20 cellular contexts compared by ENCODE assay signal in genomic region chr5:180441577-180441976, GRCh38. TPM values are rescaled to one million over a fixed set of nuclear protein-coding genes. Genes with fewer than 3 reads are reported as not detected.
DNase-seq lines count a peak whose midpoint lies in the region; FAIRE-seq and TF ChIP-seq lines count a peak whose summit lies in the region.
"Had no signal": no experiment of that assay in that cellular context is flagged by ENCODE, and none has a peak within 500 bp of the region (broad histone marks: within the 10 kb centered on the region; RNA-seq: fewer than 3 reads in every experiment).

No MANE protein-coding gene starts in this region.

- H3K27me3 ChIP-seq in bronchial epithelial cell (ENCODE audit: control insufficient read depth, insufficient read depth, low read length) (no peaks in the 10 kb centered on the region), thyroid gland (no peaks in the 10 kb centered on the region)

- TF ChIP-seq CTCF in bronchial epithelial cell (IDR thresholded peaks at IDR 0.05; ENCODE audit: insufficient read depth, low read length, severe bottlenecking) (no peak), thyroid gland (IDR thresholded peaks at IDR 0.05) (no peak)

- no peaks in the 10 kb centered on the region for H3K9me3 ChIP-seq in thyroid gland

- no peak for TF ChIP-seq POLR2A in thyroid gland (IDR thresholded peaks at IDR 0.05)

- no peak for FAIRE-seq in bronchial epithelial cell (lab: Jason Lieb, UNC)
- FAIRE-seq: GM19239 had no signal

- H3K27ac ChIP-seq in thyroid gland = no peak overlapping the region
- H3K27ac ChIP-seq: C4-2B, heart right ventricle had no signal

- H3K4me1 ChIP-seq in thyroid gland = peaks cover 0 to 8% of the 10 kb centered on the region in 2 donors
- H3K4me1 ChIP-seq: heart right ventricle had no signal

- intact Hi-C loops in thyroid gland (cut with DNase I) = no loop called here

- H3K4me3 ChIP-seq in bronchial epithelial cell (ENCODE audit: low read depth, low read length) = no peak overlapping the region
- H3K4me3 ChIP-seq in thyroid gland (replicated peaks in 1 of 3) = no peak overlapping the region
- H3K4me3 ChIP-seq: heart right ventricle had no signal

- 24 to 41% methylated on average over 14 of the region's 14 CpGs for WGBS in thyroid gland, 2 donors

- DNase-seq in LoVo (ENCODE audit: low spot score) (peak; percentile 44), bronchial epithelial cell (ENCODE audit: low read depth) (peak; percentile 52), left kidney (ENCODE audit: low read depth, low spot score) (peak; percentile 33), thyroid gland (peak; percentile 77), OCI-M1 (lab: John Stamatoyannopoulos, UW) (no peak), hippocampal formation (lab: John Stamatoyannopoulos, UW) (no peak), NCI-H2081 treated with DMSO at 0.1 percent for 48 hours (lab: John Stamatoyannopoulos, UW) (no peak)
- DNase-seq: activated CD4-positive, alpha-beta T cell treated with anti-CD3 and anti-CD28 coated beads, Interleukin-2, amount 50 U/mL, for 4 hours; activated naive CD8-positive, alpha-beta T cell treated with anti-CD3 and anti-CD28 coated beads, Interleukin-2, amount 50 U/mL, for 24 hours; activated T-cell treated with anti-CD3 and anti-CD28 coated beads, Interleukin-2, amount 50 U/mL, for 48 hours; cerebellar nuclear complex; DMS53; heart right ventricle; kidney glomerular epithelial cell; NCI-H1694 treated with DMSO at 0.1 percent for 48 hours; NCI-H524 treated with DMSO at 0.1 percent for 48 hours; posterior cingulate gyrus; stimulated activated CD4-positive, alpha-beta T cell treated with anti-CD3 and anti-CD28 coated beads, Interleukin-15, amount 100 ng/mL, for 24 hours had no signal

- H3K36me3 ChIP-seq in bronchial epithelial cell (ENCODE audit: control insufficient read depth, insufficient read depth, low read length) (no peaks in the 10 kb centered on the region), thyroid gland (no peaks in the 10 kb centered on the region)
- H3K36me3 ChIP-seq: heart right ventricle had no signal

RNA-seq across cellular contexts. Expression of gene CNOT6, which starts 52.6 kb away (rescaled TPM):
- total RNA-seq in bronchial epithelial cell = 26.6 and 32.0 TPM in 2 replicates
- total RNA-seq in thyroid gland = 10 to 100 TPM; 14.0 to 21.0 (median 17.2) TPM

Comparison
In these comparisons a context has a peak if more than half of its experiments do, and no peak if none do; other contexts are left out.
1. DNase-seq: peak in LoVo (single experiment), bronchial epithelial cell (single experiment), left kidney (single experiment) and thyroid gland (2 of 2); none in OCI-M1 (single experiment), hippocampal formation (0 of 2) and NCI-H2081 treated with DMSO at 0.1 percent for 48 hours (single experiment).